31 cellular contexts compared by ENCODE assay signal in the genomic region with DNA sequence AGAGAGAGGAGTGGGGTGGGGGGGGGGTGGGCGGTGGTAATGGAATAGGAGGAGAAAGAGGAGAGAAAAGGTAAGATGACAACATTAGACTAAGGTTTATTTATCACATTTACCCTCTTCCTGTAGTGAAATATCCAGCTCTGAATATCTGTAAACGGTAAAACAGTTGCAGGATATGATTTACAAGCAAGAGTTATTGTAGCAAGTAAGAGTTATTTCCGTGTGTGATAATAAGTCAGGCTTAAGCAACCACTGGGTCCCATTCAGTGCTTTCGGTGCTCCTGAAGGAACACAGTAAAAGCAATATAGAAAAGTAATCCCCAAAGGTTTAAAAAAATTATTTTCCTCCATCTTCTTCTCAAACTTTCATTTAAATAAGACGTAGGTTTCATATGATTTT.
"Had no signal": no experiment of that assay in that cellular context is flagged by ENCODE, and none has a peak within 500 bp of the region (broad histone marks: within the 10 kb centered on the region; RNA-seq: fewer than 3 reads in every experiment).

No MANE protein-coding gene starts in this region.

- H3K9me3 ChIP-seq: adrenal gland, body of pancreas, breast epithelium had no signal

- H3K27me3 ChIP-seq: adrenal gland, body of pancreas, brain microvascular endothelial cell, breast epithelium had no signal

- DNase-seq: activated B cell treated with CpG ODN at 0.5 μM for 24 hours; activated CD4-positive, alpha-beta memory T cell treated with anti-CD3 and anti-CD28 coated beads for 36 hours; activated CD4-positive, alpha-beta T cell treated with anti-CD3 and anti-CD28 coated beads for 4 hours; activated CD4-positive, alpha-beta T cell treated with anti-CD3 and anti-CD28 coated beads, Interleukin-2, amount 10 ng/mL, durations not matched to agents 24 days and 14 days; activated CD4-positive, alpha-beta T cell treated with anti-CD3 and anti-CD28 coated beads, Interleukin-2, amount 50 U/mL, for 1 hour; activated CD4-positive, alpha-beta T cell treated with anti-CD3 and anti-CD28 coated beads, Interleukin-2, amount 50 U/mL, for 4 hours; activated CD4-positive, CD25-positive, alpha-beta regulatory T cell treated with anti-CD3 and anti-CD28 coated beads, Interleukin-2, amount 50 U/mL, for 72 hours; activated CD8-positive, alpha-beta memory T cell treated with anti-CD3 and anti-CD28 coated beads, Interleukin-2, amount 50 U/mL, for 4 hours; activated CD8-positive, alpha-beta T cell treated with anti-CD3 and anti-CD28 coated beads for 36 hours; activated effector memory CD4-positive, alpha-beta T cell treated with anti-CD3 and anti-CD28 coated beads, Interleukin-2, amount 50 U/mL, for 16 hours; activated gamma-delta T cell treated with Interleukin-2 at 50 U/mL for 16 hours; activated naive CD4-positive, alpha-beta T cell; activated naive CD4-positive, alpha-beta T cell treated with anti-CD3 and anti-CD28 coated beads for 36 hours; activated naive CD4-positive, alpha-beta T cell treated with anti-CD3 and anti-CD28 coated beads, Interleukin-2, amount 50 U/mL, for 16 hours; activated naive CD8-positive, alpha-beta T cell treated with anti-CD3 and anti-CD28 coated beads for 36 hours; activated T-cell treated with anti-CD3 and anti-CD28 coated beads for 4 hours; activated T-cell treated with anti-CD3 and anti-CD28 coated beads, Interleukin-2, amount 50 U/mL, for 1 hour; activated T-cell treated with anti-CD3 and anti-CD28 coated beads, Interleukin-2, amount 50 U/mL, for 4 hours; activated T-cell treated with anti-CD3 and anti-CD28 coated beads, Interleukin-2, amount 50 U/mL, for 72 hours; adrenal gland; amniotic stem cell; aorta; body of pancreas; brain microvascular endothelial cell; central memory CD4-positive, alpha-beta T cell; T-helper 1 cell; T-helper 2 cell; T-helper 9 cell had no signal

- ATAC-seq: activated CD8-positive, alpha-beta T cell treated with anti-CD3 and anti-CD28 coated beads for 36 hours; activated naive CD4-positive, alpha-beta T cell treated with anti-CD3 and anti-CD28 coated beads, Interleukin-2, amount 50 U/mL, for 72 hours; activated T-cell treated with anti-CD3 and anti-CD28 coated beads, Interleukin-2, amount 50 U/mL, for 4 hours; activated T-cell treated with anti-CD3 and anti-CD28 coated beads, Interleukin-2, amount 50 U/mL, for 72 hours; activated T-helper 17 cell treated with anti-CD3 and anti-CD28 coated beads, Interleukin-2, amount 50 U/mL, for 72 hours; body of pancreas had no signal

- H3K4me3 ChIP-seq: adrenal gland, body of pancreas, breast epithelium had no signal

- H3K36me3 ChIP-seq: adrenal gland, brain microvascular endothelial cell, breast epithelium had no signal

- H3K4me1 ChIP-seq: body of pancreas, breast epithelium had no signal
